In the genomic region with DNA sequence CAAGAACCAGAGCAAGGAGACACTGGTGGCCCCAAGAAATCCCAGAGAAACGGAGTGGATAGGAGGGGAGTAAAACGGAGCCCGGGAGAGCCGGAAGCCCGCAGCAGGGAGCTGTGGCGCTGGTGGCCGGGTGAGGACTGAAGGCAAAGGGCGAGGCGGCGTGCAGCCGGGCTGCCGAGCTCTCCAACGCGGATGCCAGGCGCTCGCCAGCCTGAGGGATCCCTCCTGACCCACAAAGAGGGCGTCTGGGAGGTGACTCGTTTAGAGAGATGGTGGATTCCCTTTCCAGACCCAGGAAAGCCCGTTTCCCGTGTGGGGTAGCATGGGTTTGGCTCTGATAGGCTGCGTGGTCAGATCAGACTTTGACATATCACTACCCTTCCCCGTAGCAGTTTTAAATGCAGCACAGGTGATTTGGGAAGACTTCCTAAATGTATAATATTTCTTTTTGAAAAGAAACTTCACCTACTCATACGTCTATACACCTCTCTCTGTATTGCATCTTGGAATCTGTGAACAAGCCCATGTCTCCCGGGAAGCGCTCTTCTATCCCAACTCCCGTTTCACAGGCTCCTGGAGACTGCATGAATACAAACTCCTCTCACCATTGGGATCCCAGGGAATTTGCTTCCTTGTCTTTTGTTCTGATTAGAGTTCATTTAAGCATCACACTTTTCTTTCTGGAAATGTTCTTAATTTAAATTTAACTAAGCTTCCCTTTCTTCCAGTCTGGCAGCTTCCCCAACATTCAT, we compare ENCODE assay signal across 1 cellular context.
TF ChIP-seq lines count a peak whose summit lies in the region.

No MANE protein-coding gene starts in this region.

TF ChIP-seq in WTC11, 78 proteins besides CTCF, POLR2A, EP300 and RAD21 (continued from another document):
- TF ChIP-seq, protein P1, sequence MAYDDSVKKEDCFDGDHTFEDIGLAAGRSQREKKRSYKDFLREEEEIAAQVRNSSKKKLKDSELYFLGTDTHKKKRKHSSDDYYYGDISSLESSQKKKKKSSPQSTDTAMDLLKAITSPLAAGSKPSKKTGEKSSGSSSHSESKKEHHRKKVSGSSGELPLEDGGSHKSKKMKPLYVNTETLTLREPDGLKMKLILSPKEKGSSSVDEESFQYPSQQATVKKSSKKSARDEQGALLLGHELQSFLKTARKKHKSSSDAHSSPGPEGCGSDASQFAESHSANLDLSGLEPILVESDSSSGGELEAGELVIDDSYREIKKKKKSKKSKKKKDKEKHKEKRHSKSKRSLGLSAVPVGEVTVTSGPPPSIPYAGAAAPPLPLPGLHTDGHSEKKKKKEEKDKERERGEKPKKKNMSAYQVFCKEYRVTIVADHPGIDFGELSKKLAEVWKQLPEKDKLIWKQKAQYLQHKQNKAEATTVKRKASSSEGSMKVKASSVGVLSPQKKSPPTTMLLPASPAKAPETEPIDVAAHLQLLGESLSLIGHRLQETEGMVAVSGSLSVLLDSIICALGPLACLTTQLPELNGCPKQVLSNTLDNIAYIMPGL (CRISPR knock-in tag; IDR thresholded peaks at IDR 0.05): 0 out of 2 replicates have a peak, but pooled peaks have one; percentile 37
- TF ChIP-seq NFYB (CRISPR knock-in tag; conservative IDR thresholded peaks at IDR 0.05; ENCODE audit: low read depth): no peak
TF ChIP-seq in WTC11: peak in this region for 2.
